Comparison of ENCODE assay signal across 27 cellular contexts in the genomic region with DNA sequence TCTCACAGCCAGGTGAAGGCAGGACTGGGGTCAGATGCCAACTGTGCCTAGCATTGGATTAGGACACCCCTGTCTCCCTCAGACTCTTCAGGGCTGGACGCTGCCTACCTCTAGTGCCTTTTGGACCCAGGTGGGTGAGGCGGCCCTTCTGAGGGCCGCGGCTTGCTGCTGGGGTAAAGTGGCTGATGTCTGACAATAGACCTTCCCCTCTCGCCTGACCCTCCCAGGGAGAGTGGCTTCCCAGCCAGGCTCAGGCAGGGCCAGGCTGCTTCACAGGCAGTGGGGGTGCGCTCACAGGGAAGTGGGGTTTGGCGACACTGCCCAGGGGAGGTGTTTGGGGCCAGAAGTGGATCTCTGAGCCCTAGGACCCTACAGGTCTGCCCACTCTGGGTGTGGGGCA.
"Had no signal": no experiment of that assay in that cellular context is flagged by ENCODE, and none has a peak within 500 bp of the region (broad histone marks: within the 10 kb centered on the region; RNA-seq: fewer than 3 reads in every experiment).

No MANE protein-coding gene starts in this region.

- H3K36me3 Mint-ChIP-seq: activated CD8-positive, alpha-beta memory T cell treated with anti-CD3 and anti-CD28 coated beads, Interleukin-2, amount 10 ng/mL, durations not matched to agents 7 days and 5 days; activated naive CD4-positive, alpha-beta T cell treated with anti-CD3 and anti-CD28 coated beads, Interleukin-2, amount 50 U/mL, for 24 hours; activated naive CD8-positive, alpha-beta T cell treated with anti-CD3 and anti-CD28 coated beads, Interleukin-2, amount 10 ng/mL, durations not matched to agents 7 days and 5 days had no signal

- H3K9me3 ChIP-seq: ascending aorta, breast epithelium, SJCRH30 had no signal

- H3K9me3 Mint-ChIP-seq: activated CD4-positive, alpha-beta T cell treated with anti-CD3 and anti-CD28 coated beads, Interleukin-2, amount 10 ng/mL, durations not matched to agents 24 days and 14 days; activated naive CD4-positive, alpha-beta T cell treated with anti-CD3 and anti-CD28 coated beads, Interleukin-2, amount 50 U/mL, for 24 hours; activated naive CD8-positive, alpha-beta T cell treated with anti-CD3 and anti-CD28 coated beads, Interleukin-2, amount 10 ng/mL, durations not matched to agents 7 days and 5 days; activated T-cell treated with anti-CD3 and anti-CD28 coated beads, Interleukin-2, amount 50 U/mL, for 72 hours; activated T-helper 2 cell treated with anti-CD3 and anti-CD28 coated beads, Interferon-gamma antibody, Interleukin-2, Interleukin-4, amounts not matched to agents 10 μg/mL and 5 μg/mL and 100 μg/mL, durations not matched to agents 14 hours and 24 hours and 36 hours had no signal

- H3K4me3 Mint-ChIP-seq: activated CD4-positive, alpha-beta T cell treated with anti-CD3 and anti-CD28 coated beads, Interleukin-2, amount 10 ng/mL, durations not matched to agents 24 days and 14 days; activated CD8-positive, alpha-beta memory T cell treated with anti-CD3 and anti-CD28 coated beads, Interleukin-2, amount 10 ng/mL, durations not matched to agents 7 days and 5 days; activated naive CD4-positive, alpha-beta T cell treated with anti-CD3 and anti-CD28 coated beads, Interleukin-2, amount 50 U/mL, for 24 hours; activated naive CD8-positive, alpha-beta T cell treated with anti-CD3 and anti-CD28 coated beads, Interleukin-2, amount 10 ng/mL, durations not matched to agents 7 days and 5 days; activated T-cell treated with anti-CD3 and anti-CD28 coated beads, Interleukin-2, amount 50 U/mL, for 72 hours had no signal

- H3K4me1 ChIP-seq: ascending aorta, breast epithelium, SJCRH30 had no signal

- H3K27ac Mint-ChIP-seq: activated CD4-positive, alpha-beta T cell treated with anti-CD3 and anti-CD28 coated beads, Interleukin-2, amount 10 ng/mL, durations not matched to agents 24 days and 14 days; activated CD8-positive, alpha-beta memory T cell treated with anti-CD3 and anti-CD28 coated beads, Interleukin-2, amount 10 ng/mL, durations not matched to agents 7 days and 5 days; activated naive CD4-positive, alpha-beta T cell treated with anti-CD3 and anti-CD28 coated beads, Interleukin-2, amount 50 U/mL, for 24 hours; activated naive CD8-positive, alpha-beta T cell treated with anti-CD3 and anti-CD28 coated beads, Interleukin-2, amount 10 ng/mL, durations not matched to agents 7 days and 5 days; activated T-cell treated with anti-CD3 and anti-CD28 coated beads, Interleukin-2, amount 50 U/mL, for 72 hours; activated T-helper 2 cell treated with anti-CD3 and anti-CD28 coated beads, Interferon-gamma antibody, Interleukin-2, Interleukin-4, amounts not matched to agents 10 μg/mL and 5 μg/mL and 100 μg/mL, durations not matched to agents 14 hours and 24 hours and 36 hours had no signal

- H3K4me3 ChIP-seq: ascending aorta, breast epithelium, SJCRH30, SK-N-MC had no signal

- H3K27ac ChIP-seq: ascending aorta, breast epithelium, SJCRH30, SK-N-MC had no signal

- H3K27me3 Mint-ChIP-seq: activated naive CD4-positive, alpha-beta T cell treated with anti-CD3 and anti-CD28 coated beads, Interleukin-2, amount 50 U/mL, for 24 hours had no signal

- DNase-seq: activated CD4-positive, alpha-beta T cell treated with anti-CD3 and anti-CD28 coated beads, Interleukin-2, amount 10 ng/mL, durations not matched to agents 24 days and 14 days; activated CD4-positive, alpha-beta T cell treated with anti-CD3 and anti-CD28 coated beads, Interleukin-2, amount 50 U/mL, for 48 hours; activated CD8-positive, alpha-beta memory T cell treated with anti-CD3 and anti-CD28 coated beads for 24 hours; activated CD8-positive, alpha-beta memory T cell treated with anti-CD3 and anti-CD28 coated beads, Interleukin-2, amount 10 ng/mL, durations not matched to agents 7 days and 5 days; activated CD8-positive, alpha-beta memory T cell treated with anti-CD3 and anti-CD28 coated beads, Interleukin-2, amount 50 U/mL, for 48 hours; activated gamma-delta T cell; activated naive CD4-positive, alpha-beta T cell treated with Interleukin-2 at 50 U/mL for 16 hours; activated naive CD8-positive, alpha-beta T cell treated with anti-CD3 and anti-CD28 coated beads, Interleukin-2, amount 10 ng/mL, durations not matched to agents 7 days and 5 days; activated T-cell treated with anti-CD3 and anti-CD28 coated beads, Interleukin-2, amount 50 U/mL, for 72 hours; amygdala; Karpas-422; KBM-7; NCI-H1105; NCI-H1417 treated with DMSO at 0.1 percent for 48 hours; NCI-H1930; NCI-H2081 treated with DMSO at 0.1 percent for 48 hours; NCI-H345; NCI-H524 treated with DMSO at 0.1 percent for 48 hours; SHP77; SJCRH30; T1000 had no signal

- H3K4me1 Mint-ChIP-seq: activated naive CD4-positive, alpha-beta T cell treated with anti-CD3 and anti-CD28 coated beads, Interleukin-2, amount 50 U/mL, for 24 hours had no signal

- H3K27me3 ChIP-seq: ascending aorta, breast epithelium, SJCRH30 had no signal

- H3K36me3 ChIP-seq: ascending aorta, breast epithelium, SJCRH30 had no signal

- ATAC-seq: activated CD8-positive, alpha-beta memory T cell treated with anti-CD3 and anti-CD28 coated beads, Interleukin-2, amount 10 ng/mL, durations not matched to agents 7 days and 5 days; activated T-cell treated with anti-CD3 and anti-CD28 coated beads, Interleukin-2, amount 50 U/mL, for 72 hours; Panc1 had no signal
